Comparison of ENCODE assay signal across 17 cellular contexts in genomic region chr22:17300926-17301325, GRCh38.
DNase-seq lines count a peak whose midpoint lies in the region; ATAC-seq and TF ChIP-seq lines count a peak whose summit lies in the region.
"Had no signal": no experiment of that assay in that cellular context is flagged by ENCODE, and none has a peak within 500 bp of the region (broad histone marks: within the 10 kb centered on the region; RNA-seq: fewer than 3 reads in every experiment).

No MANE protein-coding gene starts in this region.

- WGBS in right lobe of liver (ENCODE audit: insufficient coverage, low coverage, low lambda C conversion rate, missing lambda C conversion rate) = no CpG with 5 or more reads among the region's 2 CpGs

- no peak for ATAC-seq in T-helper 17 cell
- ATAC-seq in right lobe of liver = peak; percentile 71 to 82 (median 76)
- ATAC-seq in sciatic nerve = no peak
- ATAC-seq in GM18858 (IDR thresholded peaks at IDR 0.05; ENCODE audit: unreplicated experiment) = no peak
- ATAC-seq in HG02588 (IDR thresholded peaks at IDR 0.05; ENCODE audit: unreplicated experiment) = no peak
- ATAC-seq: HCT116 had no signal

- peak overlapping the region in 5 of 7 donors; percentile 13 to 78 (median 46) for H3K27ac Mint-ChIP-seq in CD4-positive, alpha-beta memory T cell
- H3K27ac Mint-ChIP-seq in T-helper 17 cell = peak overlapping the region; percentile 92
- H3K27ac Mint-ChIP-seq: CD4-positive, alpha-beta T cell; HFFc6 had no signal

- no peak overlapping the region for H3K4me3 ChIP-seq in CD4-positive, alpha-beta memory T cell (ENCODE audit: low read length in 2 of 2)
- no peak overlapping the region for H3K4me3 ChIP-seq in right lobe of liver

- no peak overlapping the region for H3K27ac ChIP-seq in CD4-positive, alpha-beta memory T cell (ENCODE audit: low read depth, low read length)
- no peak overlapping the region for H3K27ac ChIP-seq in right lobe of liver
- H3K27ac ChIP-seq: C4-2B had no signal

- no peak for TF ChIP-seq CTCF in right lobe of liver (IDR thresholded peaks at IDR 0.05)

- H3K27me3 Mint-ChIP-seq in CD4-positive, alpha-beta memory T cell = peaks cover 3% of the 10 kb centered on the region in 2 donors
- H3K27me3 Mint-ChIP-seq in T-helper 17 cell = no peaks in the 10 kb centered on the region
- H3K27me3 Mint-ChIP-seq: CD4-positive, alpha-beta T cell had no signal

- no peak for TF ChIP-seq POLR2A in right lobe of liver (IDR thresholded peaks at IDR 0.05)

- intact Hi-C loops in CD4-positive, alpha-beta memory T cell (cut with micrococcal nuclease) = no loop called here
- intact Hi-C loops in right lobe of liver (cut with DNase I) (no loop called here), sciatic nerve (cut with DNase I) (no loop called here), posterior vena cava (cut with DNase I) (no loop called here)

- H3K9me3 Mint-ChIP-seq in CD4-positive, alpha-beta memory T cell = peaks cover 0 to 8% (median 0%) of the 10 kb centered on the region in 8 donors
- H3K9me3 Mint-ChIP-seq: CD4-positive, alpha-beta T cell had no signal

- POLR2A ChIA-PET in CD4-positive, alpha-beta memory T cell (lab: Charles Lee; ENCODE audit: partially characterized antibody) = interaction anchor here (0.9 kb wide), 2 partner anchors 81 to 92 kb away, joined by 3 to 4 read pairs; no protein-coding TSS in a partner anchor

- peaks cover 16% of the 10 kb centered on the region for H3K4me1 ChIP-seq in CD4-positive, alpha-beta memory T cell (ENCODE audit: insufficient read depth, low read length)
- peaks cover 0 to 25% (median 3%) of the 10 kb centered on the region in 4 donors for H3K4me1 ChIP-seq in right lobe of liver

- H3K4me1 Mint-ChIP-seq in CD4-positive, alpha-beta memory T cell = peaks cover 16 to 26% (median 20%) of the 10 kb centered on the region in 4 donors
- peaks cover 17% of the 10 kb centered on the region for H3K4me1 Mint-ChIP-seq in T-helper 17 cell

- H3K27me3 ChIP-seq in CD4-positive, alpha-beta memory T cell (ENCODE audit: insufficient read depth, low read length) = no peaks in the 10 kb centered on the region
- H3K27me3 ChIP-seq in right lobe of liver = no peaks in the 10 kb centered on the region

- CTCF ChIA-PET in CD4-positive, alpha-beta memory T cell (lab: Charles Lee; ENCODE audit: partially characterized antibody) = interaction anchor here (0.9 kb wide), 1 partner anchor 128 kb away, joined by 3 read pairs; no protein-coding TSS in a partner anchor

- no peaks in the 10 kb centered on the region for H3K9me3 ChIP-seq in CD4-positive, alpha-beta memory T cell (ENCODE audit: control insufficient read depth in 1 of 2, low read length in 2 of 2)
- H3K9me3 ChIP-seq in T-helper 17 cell (ENCODE audit: control insufficient read depth, low read length, poor library complexity, severe bottlenecking) = no peaks in the 10 kb centered on the region
- no peaks in the 10 kb centered on the region for H3K9me3 ChIP-seq in right lobe of liver

- H3K36me3 ChIP-seq in CD4-positive, alpha-beta memory T cell (ENCODE audit: insufficient read depth, low read length) = no peaks in the 10 kb centered on the region
- no peaks in the 10 kb centered on the region for H3K36me3 ChIP-seq in right lobe of liver

- peak overlapping the region in 1 of 8 donors; percentile 20 for H3K4me3 Mint-ChIP-seq in CD4-positive, alpha-beta memory T cell
- H3K4me3 Mint-ChIP-seq in T-helper 17 cell = no peak overlapping the region
- H3K4me3 Mint-ChIP-seq: CD4-positive, alpha-beta T cell; HFFc6 had no signal

- no peak for DNase-seq in CD4-positive, alpha-beta memory T cell
- DNase-seq in T-helper 17 cell (no peak), right lobe of liver (no peak), sciatic nerve (ENCODE audit: low spot score) (peak; percentile 5), posterior vena cava (ENCODE audit: low spot score) (no peak)
- DNase-seq: ACHN; CD4-positive, alpha-beta T cell; DMS153; DMS79; GDM1; GOT3; H7; HFFc6 had no signal

- no peaks in the 10 kb centered on the region for H3K36me3 Mint-ChIP-seq in CD4-positive, alpha-beta memory T cell
- H3K36me3 Mint-ChIP-seq in T-helper 17 cell (ENCODE audit: low read depth) = peaks cover 2% of the 10 kb centered on the region

Comparison
In these comparisons a context has a peak if more than half of its experiments do, and no peak if none do; other contexts are left out.
1. ATAC-seq: peak in right lobe of liver (4 of 4); none in T-helper 17 cell (single experiment), sciatic nerve (single experiment), GM18858 (single experiment) and HG02588 (single experiment).